In genomic region chr1:226741009-226741408, GRCh38 we compare ENCODE assay signal across 24 cellular contexts. TPM values are rescaled to one million over a fixed set of nuclear protein-coding genes. Genes with fewer than 3 reads are reported as not detected.
DNase-seq lines count a peak whose midpoint lies in the region; ATAC-seq, FAIRE-seq and TF ChIP-seq lines count a peak whose summit lies in the region.
"Had no signal": no experiment of that assay in that cellular context is flagged by ENCODE, and none has a peak within 500 bp of the region (broad histone marks: within the 10 kb centered on the region; RNA-seq: fewer than 3 reads in every experiment).

No MANE protein-coding gene starts in this region.

- H3K9me3 ChIP-seq in GM12878 (replicated peaks; ENCODE audit: control insufficient read depth, insufficient read depth, low read length) = no peaks in the 10 kb centered on the region; the same call in 2 of the 3 replicates
- H3K9me3 ChIP-seq: breast epithelium, esophagus muscularis mucosa, thoracic aorta had no signal

- peaks cover 26% of the 10 kb centered on the region for H3K4me1 Mint-ChIP-seq in stimulated activated naive CD8-positive, alpha-beta T cell treated with anti-CD3 and anti-CD28 coated beads, Interleukin-15, Interleukin-2, amounts not matched to agents 100 ng/mL and 50 ng/mL, for 24 hours (ENCODE audit: low read depth)

- peaks cover 4% of the 10 kb centered on the region for H3K36me3 Mint-ChIP-seq in stimulated activated naive CD8-positive, alpha-beta T cell treated with anti-CD3 and anti-CD28 coated beads, Interleukin-15, Interleukin-2, amounts not matched to agents 100 ng/mL and 50 ng/mL, for 24 hours (ENCODE audit: low read depth)

- RAD21 ChIA-PET in GM12878 (lab: Charles Lee; ENCODE audit: unreplicated experiment) = interaction anchor here (0.9 to 4.2 kb wide), 7 partner anchors 10 to 107 kb away, joined by 3 to 31 read pairs (median 5); no protein-coding TSS in a partner anchor

- CTCF ChIA-PET in GM12878 (lab: Yijun Ruan, JAX) = interaction anchor here (0.6 to 2.4 kb wide), 8 partner anchors 9 to 647 kb away, joined by 3 to 9 read pairs (median 4); no protein-coding TSS in a partner anchor

- H3K9ac ChIP-seq in GM12878 (ENCODE audit: control insufficient read depth, insufficient read depth, low read length) = no peak overlapping the region

- no peaks in the 10 kb centered on the region for H3K27me3 ChIP-seq in GM12878 (replicated peaks in 1 of 2; ENCODE audit: control insufficient read depth in 2 of 2, insufficient read depth in 2 of 2, low read length in 1 of 2)
- H3K27me3 ChIP-seq: breast epithelium, dorsolateral prefrontal cortex, esophagus muscularis mucosa, heart left ventricle, right lobe of liver, SJCRH30 had no signal

- DNase-seq in DMS 273 (lab: John Stamatoyannopoulos, UW; ENCODE audit: unreplicated experiment) (peak; percentile 26), DMS 273 treated with DMSO at 0.1 percent for 48 hours (lab: John Stamatoyannopoulos, UW) (no peak), GM12878 (ENCODE audit: low read depth, low spot score) (no peak), DMS153 treated with DMSO at 0.1 percent for 48 hours (lab: John Stamatoyannopoulos, UW; ENCODE audit: unreplicated experiment) (no peak), GOT3 (lab: John Stamatoyannopoulos, UW) (no peak), islet precursor cell (no peak)
- DNase-seq in stimulated activated naive CD8-positive, alpha-beta T cell treated with anti-CD3 and anti-CD28 coated beads, Interleukin-15, Interleukin-2, amounts not matched to agents 100 U/mL and 50 U/mL, for 24 hours = no peak
- DNase-seq: activated CD4-positive, alpha-beta T cell treated with anti-CD3 and anti-CD28 coated beads, Interleukin-2, amount 50 U/mL, for 48 hours; C1 segment of cervical spinal cord; dorsolateral prefrontal cortex; heart left ventricle; kidney; NCI-H2227 treated with DMSO at 0.1 percent for 48 hours; occipital lobe; right lobe of liver; stimulated activated CD4-positive, alpha-beta T cell treated with anti-CD3 and anti-CD28 coated beads, Interleukin-1b, Interleukin-23, amount 100 ng/mL, for 48 hours had no signal

- H3K9me3 Mint-ChIP-seq in stimulated activated naive CD8-positive, alpha-beta T cell treated with anti-CD3 and anti-CD28 coated beads, Interleukin-15, Interleukin-2, amounts not matched to agents 100 ng/mL and 50 ng/mL, for 24 hours = peaks cover 3% of the 10 kb centered on the region
- H3K9me3 Mint-ChIP-seq: activated naive CD4-positive, alpha-beta T cell treated with anti-CD3 and anti-CD28 coated beads, Interleukin-2, amount 50 U/mL, for 72 hours had no signal

- H3K4me2 ChIP-seq in GM12878 (ENCODE audit: control insufficient read depth, insufficient read depth) = peak overlapping the region; percentile 68

- 0 out of 2 replicates have a peak, but pooled peaks have one; percentile 16 for TF ChIP-seq RAD21 in GM12878 (IDR thresholded peaks at IDR 0.05; ENCODE audit: insufficient read depth, low read depth, low read length)

- no peak for TF ChIP-seq EP300 in GM12878 (IDR thresholded peaks at IDR 0.05; ENCODE audit: borderline replicate concordance in 1 of 2, control insufficient read depth in 1 of 2, low read depth in 2 of 2, low read length in 2 of 2)

- no peak for ATAC-seq in stimulated activated naive CD8-positive, alpha-beta T cell treated with anti-CD3 and anti-CD28 coated beads, Interleukin-15, Interleukin-2, amounts not matched to agents 100 U/mL and 50 U/mL, for 24 hours
- no peak for ATAC-seq in GM12878
- ATAC-seq: activated naive CD4-positive, alpha-beta T cell treated with anti-CD3 and anti-CD28 coated beads, Interleukin-2, amount 50 U/mL, for 72 hours; HCT116; heart left ventricle; right lobe of liver had no signal

- H3K79me2 ChIP-seq in GM12878 (ENCODE audit: control insufficient read depth, insufficient read depth, low read length) = peaks cover 31% of the 10 kb centered on the region

- TF ChIP-seq CTCF in GM12878 (IDR thresholded peaks at IDR 0.05 in 2 of 3, conservative IDR thresholded peaks at IDR 0.05 in 1 of 3; ENCODE audit: control insufficient read depth in 2 of 3, extremely low read depth in 1 of 3, insufficient read depth in 1 of 3, low read depth in 3 of 3, low read length in 3 of 3) = no peak

- no TSS peak for BruUV-seq in GM12878 (replicated peaks; lab: Mats Ljungman, UMichigan)

- H3K4me3 ChIP-seq in GM12878 = no peak overlapping the region
- H3K4me3 ChIP-seq: breast epithelium, dorsolateral prefrontal cortex, esophagus muscularis mucosa, heart left ventricle, right lobe of liver, SJCRH30, thoracic aorta had no signal

- H3K4me3 Mint-ChIP-seq in stimulated activated naive CD8-positive, alpha-beta T cell treated with anti-CD3 and anti-CD28 coated beads, Interleukin-15, Interleukin-2, amounts not matched to agents 100 ng/mL and 50 ng/mL, for 24 hours = no peak overlapping the region

- H3K4me1 ChIP-seq in GM12878 (ENCODE audit: control insufficient read depth, insufficient read depth, low read length) = peaks cover 26% of the 10 kb centered on the region

- peak overlapping the region; percentile 31 for H3K27ac Mint-ChIP-seq in stimulated activated naive CD8-positive, alpha-beta T cell treated with anti-CD3 and anti-CD28 coated beads, Interleukin-15, Interleukin-2, amounts not matched to agents 100 ng/mL and 50 ng/mL, for 24 hours

- POLR2A ChIA-PET in GM12878 (lab: Charles Lee) = interaction anchor here (0.6 to 4.2 kb wide), 6 partner anchors 18 to 198 kb away, joined by 3 to 32 read pairs (median 6); no protein-coding TSS in a partner anchor

- in situ Hi-C loops in GM12878 (cut with MboI) = no loop called here

- peak overlapping the region; percentile 46; the same call in 1 of the 2 replicates for H3K27ac ChIP-seq in GM12878 (ENCODE audit: control insufficient read depth, insufficient read depth)
- H3K27ac ChIP-seq: 22Rv1, breast epithelium, right lobe of liver, SJCRH30 had no signal

- H3K27me3 Mint-ChIP-seq in stimulated activated naive CD8-positive, alpha-beta T cell treated with anti-CD3 and anti-CD28 coated beads, Interleukin-15, Interleukin-2, amounts not matched to agents 100 ng/mL and 50 ng/mL, for 24 hours = no peaks in the 10 kb centered on the region

- 1% methylated on average over 3 of the region's 3 CpGs for WGBS in GM12878 (ENCODE audit: insufficient coverage, insufficient replicate concordance, low lambda C conversion rate, missing lambda C conversion rate)

- peak overlapping the region; percentile 2 for H2AFZ ChIP-seq in GM12878 (ENCODE audit: control insufficient read depth, low read depth, low read length)

- TF ChIP-seq POLR2A in GM12878 (IDR thresholded peaks at IDR 0.05; ENCODE audit: low read depth, low read length) = no peak

- H3K36me3 ChIP-seq in GM12878 (ENCODE audit: control insufficient read depth in 2 of 2, insufficient read depth in 2 of 2, low read length in 1 of 2) = no peaks in the 10 kb centered on the region; a peak in 1 of 4 replicates
- H3K36me3 ChIP-seq: breast epithelium, right lobe of liver, thoracic aorta had no signal

- H4K20me1 ChIP-seq in GM12878 (ENCODE audit: control insufficient read depth, insufficient read depth) = no peaks in the 10 kb centered on the region; the same call in 1 of the 2 replicates

- SMC1A ChIA-PET in GM12878 (lab: Charles Lee; ENCODE audit: uncharacterized antibody, unreplicated experiment) = interaction anchor here (1.0 to 4.3 kb wide), 12 partner anchors 10 to 87 kb away, joined by 3 to 28 read pairs (median 6); no protein-coding TSS in a partner anchor

- intact Hi-C loops in GM12878 (cut with micrococcal nuclease; ENCODE audit: unreplicated experiment) = no loop called here

- peak; percentile 83 for FAIRE-seq in GM12878 (lab: Jason Lieb, UNC)
- FAIRE-seq: kidney had no signal

TF ChIP-seq in GM12878, 131 proteins besides CTCF, POLR2A, EP300 and RAD21 (continues in another document):
- TF ChIP-seq SRF (IDR thresholded peaks at IDR 0.05; ENCODE audit: low read depth in 2 of 2, low read length in 2 of 2) = no peak

RNA-seq across cellular contexts. Expression of gene ITPKB, which starts 1.9 kb away (rescaled TPM):
- total RNA-seq in GM12878 (2013; cell fraction: nucleolus; rRNA removed) = 128 and 140 TPM in 2 replicates
- total RNA-seq in GM12878 (2014; rRNA removed) = 16.5 and 17.5 TPM in 2 replicates
- total RNA-seq in GM12878 (2014; rRNA removed; fragmentation: Illumina TruSeq; extraction: Trizol) = 14.2 and 14.6 TPM in 2 replicates
- 34.4 and 38.7 TPM in 2 replicates for total RNA-seq in GM12878 (2021)
- polyA plus RNA-seq in GM12878 (2011; ENCODE audit: low read depth) = 4.5 TPM
- polyA plus RNA-seq in GM12878 (2011; rRNA removed) = 8.8 and 11.6 TPM in 2 replicates
- 12.4 and 12.8 TPM in 2 replicates for polyA plus RNA-seq in GM12878 (2011; cell fraction: cytosol; rRNA removed)
- polyA plus RNA-seq in GM12878 (2011; cell fraction: nucleus; rRNA removed) = 20.1 and 27.3 TPM in 2 replicates
- 10.6 and 14.4 TPM in 2 replicates for polyA plus RNA-seq in GM12878 (2012)
- 8.8 and 14.7 TPM in 2 replicates for polyA plus RNA-seq in GM12878 (2014; fragmentation: Illumina TruSeq; extraction: Trizol)
- polyA plus RNA-seq in GM12878 (2014; fragmentation: Nextera tagmentation; extraction: Ambion mirVana) = 1 to 10 TPM; 1.3 TPM
- polyA plus RNA-seq in GM12878 (2014; rRNA removed) = 20.3 and 20.9 TPM in 2 replicates
- 1 to 10 TPM; 2.2 to 5.2 TPM for polyA plus RNA-seq in GM12878 (2016; fragmentation: Nextera tagmentation; extraction: Ambion mirVana)
- polyA minus RNA-seq in GM12878 (2011; rRNA and poly(A)+ RNA removed) = 18.1 and 33.2 TPM in 2 replicates
- polyA minus RNA-seq in GM12878 (2011; cell fraction: cytosol; rRNA and poly(A)+ RNA removed) = 11.4 and 12.6 TPM in 2 replicates
- polyA minus RNA-seq in GM12878 (2011; cell fraction: nucleus; rRNA and poly(A)+ RNA removed) = 28.3 and 47.7 TPM in 2 replicates
